In genomic region chr1:58754056-58754613, GRCh38 we compare ENCODE assay signal across 12 cellular contexts. TPM values are rescaled to one million over a fixed set of nuclear protein-coding genes. Genes with fewer than 3 reads are reported as not detected.
DNase-seq lines count a peak whose midpoint lies in the region; ATAC-seq, FAIRE-seq and TF ChIP-seq lines count a peak whose summit lies in the region.
"Had no signal": no experiment of that assay in that cellular context is flagged by ENCODE, and none has a peak within 500 bp of the region (broad histone marks: within the 10 kb centered on the region; RNA-seq: fewer than 3 reads in every experiment).

No MANE protein-coding gene starts in this region.

- H3K4me3 ChIP-seq in fibroblast of lung (replicated peaks in 1 of 4; ENCODE audit: control extremely low read depth in 1 of 4, insufficient read depth in 1 of 4, low read depth in 3 of 4, low read length in 4 of 4): no peak overlapping the region
- no peak overlapping the region for H3K4me3 ChIP-seq in vagina
- H3K4me3 ChIP-seq in kidney (ENCODE audit: low read length in 2 of 2): no peak overlapping the region

- no peak for ATAC-seq in activated naive CD4-positive, alpha-beta T cell treated with anti-CD3 and anti-CD28 coated beads, Interleukin-2, amount 50 U/mL, for 72 hours
- no peak for ATAC-seq in GM19452 (IDR thresholded peaks at IDR 0.05; ENCODE audit: unreplicated experiment)
- ATAC-seq: activated CD4-positive, CD25-positive, alpha-beta regulatory T cell treated with anti-CD3 and anti-CD28 coated beads, Interleukin-2, amount 50 U/mL, for 24 hours had no signal

- DNase-seq in activated naive CD4-positive, alpha-beta T cell treated with anti-CD3 and anti-CD28 coated beads, Interleukin-2, amount 50 U/mL, for 72 hours (ENCODE audit: low spot score in 2 of 2): no peak
- no peak for DNase-seq in activated naive CD4-positive, alpha-beta T cell (lab: John Stamatoyannopoulos, UW)
- no peak for DNase-seq in activated CD4-positive, alpha-beta memory T cell treated with anti-CD3 and anti-CD28 coated beads for 36 hours
- DNase-seq in fibroblast of lung (ENCODE audit: low read depth in 2 of 2) (peak in 1 of 2 donors; percentile 20), vagina (ENCODE audit: extremely low spot score in 2 of 2) (no peak), iPS-NIHi7 (ENCODE audit: extremely low spot score) (no peak), kidney (no peak)
- DNase-seq: activated gamma-delta T cell, glutamatergic neuron had no signal

- H4K20me1 ChIP-seq in fibroblast of lung (ENCODE audit: control insufficient read depth, extremely low read depth, insufficient read depth, low read length): no peaks in the 10 kb centered on the region

- peak overlapping the region; percentile 5 for H3K4me2 ChIP-seq in fibroblast of lung (ENCODE audit: extremely low read depth, insufficient read depth, low read length)

- H3K27ac ChIP-seq in fibroblast of lung (ENCODE audit: insufficient read depth, low read length) (peak overlapping the region; percentile 55), vagina (peak overlapping the region; percentile 69), kidney (ENCODE audit: low read depth in 2 of 2, low read length in 2 of 2) (no peak overlapping the region)

- intact Hi-C loops in activated CD4-positive, alpha-beta memory T cell treated with anti-CD3 and anti-CD28 coated beads for 36 hours (cut with micrococcal nuclease): loop anchor here (2.0 kb wide), 1 partner anchor 55 kb away; no protein-coding TSS in a partner anchor
- intact Hi-C loops in vagina (cut with DNase I): no loop called here
- intact Hi-C loops in kidney (cut with DNase I): no loop called here

- peaks cover 4 to 33% of the 10 kb centered on the region in 2 donors for H3K9me3 Mint-ChIP-seq in activated naive CD4-positive, alpha-beta T cell treated with anti-CD3 and anti-CD28 coated beads, Interleukin-2, amount 50 U/mL, for 72 hours
- H3K9me3 Mint-ChIP-seq in activated CD4-positive, alpha-beta memory T cell treated with anti-CD3 and anti-CD28 coated beads for 36 hours: no peaks in the 10 kb centered on the region

- CTCF ChIA-PET in activated CD4-positive, alpha-beta memory T cell treated with anti-CD3 and anti-CD28 coated beads for 36 hours (lab: Charles Lee): interaction anchor here (0.7 to 1.6 kb wide), 3 partner anchors 13 to 945 kb away, joined by 3 to 8 read pairs (median 6); partner anchors contain the start of gene JUN

- POLR2A ChIA-PET in activated CD4-positive, alpha-beta memory T cell treated with anti-CD3 and anti-CD28 coated beads for 36 hours (lab: Charles Lee): interaction anchor here (1.7 to 3.0 kb wide), 3 partner anchors 13 to 30 kb away, joined by 4 to 17 read pairs (median 5); partner anchors contain the start of gene JUN

- no peaks in the 10 kb centered on the region for H3K27me3 Mint-ChIP-seq in activated CD4-positive, alpha-beta memory T cell treated with anti-CD3 and anti-CD28 coated beads for 36 hours

- peaks cover 0 to 36% of the 10 kb centered on the region in 2 donors for H3K36me3 Mint-ChIP-seq in activated naive CD4-positive, alpha-beta T cell treated with anti-CD3 and anti-CD28 coated beads, Interleukin-2, amount 50 U/mL, for 72 hours
- H3K36me3 Mint-ChIP-seq in activated CD4-positive, alpha-beta memory T cell treated with anti-CD3 and anti-CD28 coated beads for 36 hours: no peaks in the 10 kb centered on the region

- H3K27ac Mint-ChIP-seq in activated naive CD4-positive, alpha-beta T cell treated with anti-CD3 and anti-CD28 coated beads, Interleukin-2, amount 50 U/mL, for 72 hours: peak overlapping the region; percentile 8 to 53
- H3K27ac Mint-ChIP-seq in activated CD4-positive, alpha-beta memory T cell treated with anti-CD3 and anti-CD28 coated beads for 36 hours: peak overlapping the region; percentile 78

- FAIRE-seq in kidney (lab: Jason Lieb, UNC): no peak
- FAIRE-seq: G401.6 had no signal

- no peak for TF ChIP-seq CTCF in fibroblast of lung (conservative IDR thresholded peaks at IDR 0.05 in 1 of 2, IDR thresholded peaks at IDR 0.05 in 1 of 2; ENCODE audit: low read depth in 1 of 2, low read length in 2 of 2)
- TF ChIP-seq CTCF in vagina (IDR thresholded peaks at IDR 0.05): no peak
- no peak for TF ChIP-seq CTCF in kidney (IDR thresholded peaks at IDR 0.05; ENCODE audit: borderline replicate concordance, extremely low read depth, insufficient read depth)

- no peak overlapping the region for H2AFZ ChIP-seq in fibroblast of lung (ENCODE audit: low read length)

- no peaks in the 10 kb centered on the region for H3K36me3 ChIP-seq in fibroblast of lung (ENCODE audit: control insufficient read depth, insufficient read depth, low read length)
- H3K36me3 ChIP-seq in vagina: no peaks in the 10 kb centered on the region
- H3K36me3 ChIP-seq in kidney (ENCODE audit: control insufficient read depth in 1 of 2, insufficient read depth in 2 of 2, low read length in 2 of 2): no peaks in the 10 kb centered on the region

- no peak overlapping the region for H3K4me3 Mint-ChIP-seq in activated CD4-positive, alpha-beta memory T cell treated with anti-CD3 and anti-CD28 coated beads for 36 hours

- no peaks in the 10 kb centered on the region for H3K79me2 ChIP-seq in fibroblast of lung (ENCODE audit: control insufficient read depth, insufficient read depth, low read length)

- H3K9me3 ChIP-seq in fibroblast of lung (ENCODE audit: control insufficient read depth, insufficient read depth, low read depth, low read length): no peaks in the 10 kb centered on the region
- H3K9me3 ChIP-seq in vagina: no peaks in the 10 kb centered on the region
- H3K9me3 ChIP-seq in kidney (ENCODE audit: control insufficient read depth in 1 of 2, low read length in 2 of 2): no peaks in the 10 kb centered on the region

- peaks cover 44% of the 10 kb centered on the region for H3K4me1 Mint-ChIP-seq in activated CD4-positive, alpha-beta memory T cell treated with anti-CD3 and anti-CD28 coated beads for 36 hours (ENCODE audit: low read depth)

- H3K4me1 ChIP-seq in fibroblast of lung (ENCODE audit: control insufficient read depth, extremely low read depth, insufficient read depth, low read length): peaks cover 25% of the 10 kb centered on the region
- H3K4me1 ChIP-seq in vagina: peaks cover 40% of the 10 kb centered on the region
- H3K4me1 ChIP-seq in kidney (ENCODE audit: control insufficient read depth in 1 of 2, insufficient read depth in 1 of 2, low read depth in 1 of 2, low read length in 2 of 2): peaks cover 0 to 2% of the 10 kb centered on the region in 2 donors

- TF ChIP-seq POLR2A in vagina (IDR thresholded peaks at IDR 0.05): no peak

- H3K27me3 ChIP-seq in fibroblast of lung (ENCODE audit: control insufficient read depth, insufficient read depth, low read length): no peaks in the 10 kb centered on the region
- H3K27me3 ChIP-seq in vagina: no peaks in the 10 kb centered on the region

- H3K9ac ChIP-seq in fibroblast of lung (ENCODE audit: insufficient read depth, low read length): no peak overlapping the region
- no peak overlapping the region for H3K9ac ChIP-seq in kidney (ENCODE audit: low read length in 2 of 2)

RNA-seq across cellular contexts. Expression of gene JUN, which starts 29.7 kb away (rescaled TPM):
- 10 to 100 TPM; 31.7 to 54.8 TPM for total RNA-seq in activated naive CD4-positive, alpha-beta T cell treated with anti-CD3 and anti-CD28 coated beads, Interleukin-2, amount 50 U/mL, for 72 hours
- 10 to 100 TPM; 12.5 to 13.2 TPM for total RNA-seq in activated CD4-positive, alpha-beta memory T cell treated with anti-CD3 and anti-CD28 coated beads for 36 hours
- total RNA-seq in fibroblast of lung (112 and 145 TPM in 2 replicates), vagina (275 TPM), kidney (109 TPM)
- polyA plus RNA-seq in fibroblast of lung (22.6 and 73.7 TPM in 2 replicates), kidney (ENCODE audit: insufficient read depth, low read depth, low replicate concordance) (41.8 TPM)
- polyA plus RNA-seq in fibroblast of lung (2012): 39.2 and 112 TPM in 2 replicates
- polyA minus RNA-seq in fibroblast of lung (ENCODE audit: low replicate concordance): 34.1 and 57.9 TPM in 2 replicates

RNA-seq across cellular contexts. Expression of gene MYSM1, which starts 54.3 kb away (rescaled TPM):
- total RNA-seq in activated naive CD4-positive, alpha-beta T cell treated with anti-CD3 and anti-CD28 coated beads, Interleukin-2, amount 50 U/mL, for 72 hours: 10 to 100 TPM; 42.5 to 54.4 TPM
- total RNA-seq in activated CD4-positive, alpha-beta memory T cell treated with anti-CD3 and anti-CD28 coated beads for 36 hours: 10 to 100 TPM; 27.3 to 34.8 TPM
- total RNA-seq in fibroblast of lung: 17.2 and 21.8 TPM in 2 replicates
- 11.7 and 16.3 TPM in 2 replicates for polyA plus RNA-seq in fibroblast of lung
- 4.4 and 5.7 TPM in 2 replicates for polyA plus RNA-seq in fibroblast of lung (2012)
- 2.1 and 4.7 TPM in 2 replicates for polyA minus RNA-seq in fibroblast of lung (ENCODE audit: low replicate concordance)
- 28.7 TPM for total RNA-seq in vagina
- total RNA-seq in kidney: 36.5 TPM
- polyA plus RNA-seq in kidney (ENCODE audit: insufficient read depth, low read depth, low replicate concordance): 8.3 TPM

Comparison
In these comparisons a context has a peak if more than half of its experiments do, and no peak if none do; other contexts are left out.
1. H3K27ac ChIP-seq: peak in fibroblast of lung (single experiment) and vagina (single experiment); none in kidney (0 of 2).